1 cellular context compared by ENCODE assay signal in the genomic region with DNA sequence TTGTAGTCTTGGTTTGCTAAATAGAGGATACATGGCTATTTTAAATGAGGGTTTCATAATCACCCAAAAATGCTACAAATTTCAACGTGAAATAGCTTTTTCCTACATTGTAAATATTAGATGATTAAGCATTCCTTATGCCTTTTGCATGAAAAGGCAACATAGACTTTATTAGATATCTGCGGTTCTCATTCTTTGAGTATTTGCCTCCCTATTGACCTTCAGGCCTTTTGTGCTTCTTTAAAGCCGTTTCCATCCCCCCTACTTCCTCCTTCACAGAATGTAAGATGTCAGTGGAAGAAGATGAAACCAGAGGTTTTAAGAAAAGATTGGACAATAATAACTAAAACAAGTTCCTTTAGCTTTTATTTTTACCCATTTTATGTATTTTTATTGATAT.
TF ChIP-seq lines count a peak whose summit lies in the region.

No MANE protein-coding gene starts in this region.

TF ChIP-seq in GM23338, 12 proteins besides CTCF, POLR2A, EP300 and RAD21 (continued from another document):
- TF ChIP-seq, protein P1, sequence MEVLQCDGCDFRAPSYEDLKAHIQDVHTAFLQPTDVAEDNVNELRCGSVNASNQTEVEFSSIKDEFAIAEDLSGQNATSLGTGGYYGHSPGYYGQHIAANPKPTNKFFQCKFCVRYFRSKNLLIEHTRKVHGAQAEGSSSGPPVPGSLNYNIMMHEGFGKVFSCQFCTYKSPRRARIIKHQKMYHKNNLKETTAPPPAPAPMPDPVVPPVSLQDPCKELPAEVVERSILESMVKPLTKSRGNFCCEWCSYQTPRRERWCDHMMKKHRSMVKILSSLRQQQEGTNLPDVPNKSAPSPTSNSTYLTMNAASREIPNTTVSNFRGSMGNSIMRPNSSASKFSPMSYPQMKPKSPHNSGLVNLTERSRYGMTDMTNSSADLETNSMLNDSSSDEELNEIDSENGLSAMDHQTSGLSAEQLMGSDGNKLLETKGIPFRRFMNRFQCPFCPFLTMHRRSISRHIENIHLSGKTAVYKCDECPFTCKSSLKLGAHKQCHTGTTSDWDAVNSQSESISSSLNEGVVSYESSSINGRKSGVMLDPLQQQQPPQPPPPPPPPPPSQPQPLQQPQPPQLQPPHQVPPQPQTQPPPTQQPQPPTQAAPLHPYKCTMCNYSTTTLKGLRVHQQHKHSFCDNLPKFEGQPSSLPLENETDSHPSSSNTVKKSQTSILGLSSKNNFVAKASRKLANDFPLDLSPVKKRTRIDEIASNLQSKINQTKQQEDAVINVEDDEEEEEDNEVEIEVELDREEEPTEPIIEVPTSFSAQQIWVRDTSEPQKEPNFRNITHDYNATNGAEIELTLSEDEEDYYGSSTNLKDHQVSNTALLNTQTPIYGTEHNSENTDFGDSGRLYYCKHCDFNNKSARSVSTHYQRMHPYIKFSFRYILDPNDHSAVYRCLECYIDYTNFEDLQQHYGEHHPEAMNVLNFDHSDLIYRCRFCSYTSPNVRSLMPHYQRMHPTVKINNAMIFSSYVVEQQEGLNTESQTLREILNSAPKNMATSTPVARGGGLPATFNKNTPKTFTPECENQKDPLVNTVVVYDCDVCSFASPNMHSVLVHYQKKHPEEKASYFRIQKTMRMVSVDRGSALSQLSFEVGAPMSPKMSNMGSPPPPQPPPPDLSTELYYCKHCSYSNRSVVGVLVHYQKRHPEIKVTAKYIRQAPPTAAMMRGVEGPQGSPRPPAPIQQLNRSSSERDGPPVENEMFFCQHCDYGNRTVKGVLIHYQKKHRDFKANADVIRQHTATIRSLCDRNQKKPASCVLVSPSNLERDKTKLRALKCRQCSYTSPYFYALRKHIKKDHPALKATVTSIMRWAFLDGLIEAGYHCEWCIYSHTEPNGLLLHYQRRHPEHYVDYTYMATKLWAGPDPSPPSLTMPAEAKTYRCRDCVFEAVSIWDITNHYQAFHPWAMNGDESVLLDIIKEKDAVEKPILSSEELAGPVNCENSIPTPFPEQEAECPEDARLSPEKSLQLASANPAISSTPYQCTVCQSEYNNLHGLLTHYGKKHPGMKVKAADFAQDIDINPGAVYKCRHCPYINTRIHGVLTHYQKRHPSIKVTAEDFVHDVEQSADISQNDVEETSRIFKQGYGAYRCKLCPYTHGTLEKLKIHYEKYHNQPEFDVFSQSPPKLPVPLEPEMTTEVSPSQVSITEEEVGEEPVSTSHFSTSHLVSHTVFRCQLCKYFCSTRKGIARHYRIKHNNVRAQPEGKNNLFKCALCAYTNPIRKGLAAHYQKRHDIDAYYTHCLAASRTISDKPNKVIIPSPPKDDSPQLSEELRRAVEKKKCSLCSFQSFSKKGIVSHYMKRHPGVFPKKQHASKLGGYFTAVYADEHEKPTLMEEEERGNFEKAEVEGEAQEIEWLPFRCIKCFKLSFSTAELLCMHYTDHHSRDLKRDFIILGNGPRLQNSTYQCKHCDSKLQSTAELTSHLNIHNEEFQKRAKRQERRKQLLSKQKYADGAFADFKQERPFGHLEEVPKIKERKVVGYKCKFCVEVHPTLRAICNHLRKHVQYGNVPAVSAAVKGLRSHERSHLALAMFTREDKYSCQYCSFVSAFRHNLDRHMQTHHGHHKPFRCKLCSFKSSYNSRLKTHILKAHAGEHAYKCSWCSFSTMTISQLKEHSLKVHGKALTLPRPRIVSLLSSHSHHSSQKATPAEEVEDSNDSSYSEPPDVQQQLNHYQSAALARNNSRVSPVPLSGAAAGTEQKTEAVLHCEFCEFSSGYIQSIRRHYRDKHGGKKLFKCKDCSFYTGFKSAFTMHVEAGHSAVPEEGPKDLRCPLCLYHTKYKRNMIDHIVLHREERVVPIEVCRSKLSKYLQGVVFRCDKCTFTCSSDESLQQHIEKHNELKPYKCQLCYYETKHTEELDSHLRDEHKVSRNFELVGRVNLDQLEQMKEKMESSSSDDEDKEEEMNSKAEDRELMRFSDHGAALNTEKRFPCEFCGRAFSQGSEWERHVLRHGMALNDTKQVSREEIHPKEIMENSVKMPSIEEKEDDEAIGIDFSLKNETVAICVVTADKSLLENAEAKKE (CRISPR knock-in tag; IDR thresholded peaks at IDR 0.05) = no peak
- TF ChIP-seq, protein P2, sequence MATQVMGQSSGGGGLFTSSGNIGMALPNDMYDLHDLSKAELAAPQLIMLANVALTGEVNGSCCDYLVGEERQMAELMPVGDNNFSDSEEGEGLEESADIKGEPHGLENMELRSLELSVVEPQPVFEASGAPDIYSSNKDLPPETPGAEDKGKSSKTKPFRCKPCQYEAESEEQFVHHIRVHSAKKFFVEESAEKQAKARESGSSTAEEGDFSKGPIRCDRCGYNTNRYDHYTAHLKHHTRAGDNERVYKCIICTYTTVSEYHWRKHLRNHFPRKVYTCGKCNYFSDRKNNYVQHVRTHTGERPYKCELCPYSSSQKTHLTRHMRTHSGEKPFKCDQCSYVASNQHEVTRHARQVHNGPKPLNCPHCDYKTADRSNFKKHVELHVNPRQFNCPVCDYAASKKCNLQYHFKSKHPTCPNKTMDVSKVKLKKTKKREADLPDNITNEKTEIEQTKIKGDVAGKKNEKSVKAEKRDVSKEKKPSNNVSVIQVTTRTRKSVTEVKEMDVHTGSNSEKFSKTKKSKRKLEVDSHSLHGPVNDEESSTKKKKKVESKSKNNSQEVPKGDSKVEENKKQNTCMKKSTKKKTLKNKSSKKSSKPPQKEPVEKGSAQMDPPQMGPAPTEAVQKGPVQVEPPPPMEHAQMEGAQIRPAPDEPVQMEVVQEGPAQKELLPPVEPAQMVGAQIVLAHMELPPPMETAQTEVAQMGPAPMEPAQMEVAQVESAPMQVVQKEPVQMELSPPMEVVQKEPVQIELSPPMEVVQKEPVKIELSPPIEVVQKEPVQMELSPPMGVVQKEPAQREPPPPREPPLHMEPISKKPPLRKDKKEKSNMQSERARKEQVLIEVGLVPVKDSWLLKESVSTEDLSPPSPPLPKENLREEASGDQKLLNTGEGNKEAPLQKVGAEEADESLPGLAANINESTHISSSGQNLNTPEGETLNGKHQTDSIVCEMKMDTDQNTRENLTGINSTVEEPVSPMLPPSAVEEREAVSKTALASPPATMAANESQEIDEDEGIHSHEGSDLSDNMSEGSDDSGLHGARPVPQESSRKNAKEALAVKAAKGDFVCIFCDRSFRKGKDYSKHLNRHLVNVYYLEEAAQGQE (IDR thresholded peaks at IDR 0.05; ENCODE audit: unreplicated experiment) = no peak
- no peak for TF ChIP-seq CREB1 (CRISPR knock-in tag; IDR thresholded peaks at IDR 0.05; ENCODE audit: low read depth)
- TF ChIP-seq EZH2phosphoT487 (IDR thresholded peaks at IDR 0.05; ENCODE audit: unreplicated experiment) = no peak
- TF ChIP-seq EZH2 (IDR thresholded peaks at IDR 0.05; ENCODE audit: low read depth, unreplicated experiment) = no peak
- no peak for TF ChIP-seq ZNF331 (CRISPR knock-in tag; IDR thresholded peaks at IDR 0.05; ENCODE audit: low read depth)
- TF ChIP-seq NANOG (IDR thresholded peaks at IDR 0.05; ENCODE audit: borderline replicate concordance) = no peak
- TF ChIP-seq, protein P3, sequence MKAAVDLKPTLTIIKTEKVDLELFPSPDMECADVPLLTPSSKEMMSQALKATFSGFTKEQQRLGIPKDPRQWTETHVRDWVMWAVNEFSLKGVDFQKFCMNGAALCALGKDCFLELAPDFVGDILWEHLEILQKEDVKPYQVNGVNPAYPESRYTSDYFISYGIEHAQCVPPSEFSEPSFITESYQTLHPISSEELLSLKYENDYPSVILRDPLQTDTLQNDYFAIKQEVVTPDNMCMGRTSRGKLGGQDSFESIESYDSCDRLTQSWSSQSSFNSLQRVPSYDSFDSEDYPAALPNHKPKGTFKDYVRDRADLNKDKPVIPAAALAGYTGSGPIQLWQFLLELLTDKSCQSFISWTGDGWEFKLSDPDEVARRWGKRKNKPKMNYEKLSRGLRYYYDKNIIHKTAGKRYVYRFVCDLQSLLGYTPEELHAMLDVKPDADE (IDR thresholded peaks at IDR 0.05) = no peak
- no peak for TF ChIP-seq STAT1 (IDR thresholded peaks at IDR 0.05; ENCODE audit: unreplicated experiment)
- TF ChIP-seq ZNF114 (CRISPR knock-in tag; IDR thresholded peaks at IDR 0.05) = no peak
- no peak for TF ChIP-seq JUNB (IDR thresholded peaks at IDR 0.05; ENCODE audit: unreplicated experiment)
TF ChIP-seq in GM23338: peak in this region for 0.
